Comparison of ENCODE assay signal across 8 cellular contexts in the genomic region with DNA sequence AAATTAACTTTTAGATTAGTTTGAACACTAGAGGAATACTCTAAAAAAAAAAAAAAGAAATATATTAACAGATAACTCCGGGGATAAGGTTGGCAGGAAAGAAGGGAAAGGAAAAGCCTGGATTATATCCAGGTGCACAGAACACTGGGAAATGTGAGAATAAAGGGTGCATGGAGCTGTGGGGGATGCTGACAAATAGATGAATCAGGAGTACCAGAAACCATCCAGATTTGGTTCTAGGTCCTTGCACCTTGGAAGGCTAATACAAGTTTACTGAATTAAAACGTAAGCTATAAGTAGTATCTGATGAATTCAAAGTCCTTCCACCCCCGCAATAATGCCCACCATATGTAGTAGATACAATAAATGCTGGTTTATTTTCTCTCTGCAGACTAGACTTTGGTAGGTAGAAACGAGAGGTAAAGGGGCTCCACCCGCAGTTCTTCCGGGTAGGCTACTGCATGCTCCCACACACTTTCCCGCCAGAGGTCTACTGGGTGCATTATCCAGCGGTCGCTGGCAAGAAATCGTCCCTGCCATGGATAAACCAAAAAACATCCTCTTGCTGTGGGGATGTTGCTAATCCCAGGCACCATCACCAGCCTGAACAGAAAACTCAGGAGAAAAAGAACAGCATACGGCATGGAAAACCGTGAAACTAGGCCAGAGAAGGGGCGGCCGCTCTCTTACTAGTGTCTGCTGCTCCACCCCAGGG. TPM values are rescaled to one million over a fixed set of nuclear protein-coding genes. Genes with fewer than 3 reads are reported as not detected.
DNase-seq lines count a peak whose midpoint lies in the region; ATAC-seq and TF ChIP-seq lines count a peak whose summit lies in the region.

No MANE protein-coding gene starts in this region.

- WGBS in iPS DF 6.9 (ENCODE audit: insufficient coverage, insufficient read length): no CpG with 5 or more reads among the region's 14 CpGs

- H3K4me3 ChIP-seq in GM23338 (peak overlapping the region; percentile 81), iPS DF 6.9 (ENCODE audit: low read length) (peak overlapping the region; percentile 67; the same call in 1 of the 2 replicates), gastrocnemius medialis (peak overlapping the region; percentile 68 to 90 (median 78))

- no peak for TF ChIP-seq POLR2A in gastrocnemius medialis (IDR thresholded peaks at IDR 0.05)

- H3K4me2 ChIP-seq in GM23338: peak overlapping the region; percentile 97

- H3K9me3 Mint-ChIP-seq in GM23338 (no peaks in the 10 kb centered on the region), WTC11 (no peaks in the 10 kb centered on the region)
- no peaks in the 10 kb centered on the region for H3K9me3 Mint-ChIP-seq in activated CD4-positive, alpha-beta T cell treated with anti-CD3 and anti-CD28 coated beads, Interleukin-2, amount 10 ng/mL, durations not matched to agents 24 days and 14 days

- H2AFZ ChIP-seq in GM23338: peak overlapping the region; percentile 100

- H3K27ac ChIP-seq in GM23338 (ENCODE audit: low read depth): no peak overlapping the region
- H3K27ac ChIP-seq in iPS DF 6.9 (ENCODE audit: low read length): no peak overlapping the region
- peak overlapping the region; percentile 80 to 88 (median 88) for H3K27ac ChIP-seq in gastrocnemius medialis

- no peaks in the 10 kb centered on the region for H3F3A ChIP-seq in GM23338 (replicated peaks; ENCODE audit: low read depth)

- H3K9me3 ChIP-seq in iPS DF 6.9 (ENCODE audit: control insufficient read depth, insufficient read depth, low read length) (no peaks in the 10 kb centered on the region), gastrocnemius medialis (no peaks in the 10 kb centered on the region)

- no peaks in the 10 kb centered on the region for H3K79me2 ChIP-seq in GM23338 (replicated peaks; ENCODE audit: insufficient read depth)

- intact Hi-C loops in gastrocnemius medialis (cut with DNase I; ENCODE audit: low total_unique reads): loop anchor here (2.0 kb wide), 1 partner anchor 67 kb away; no protein-coding TSS in a partner anchor
- intact Hi-C loops in activated CD4-positive, alpha-beta T cell treated with anti-CD3 and anti-CD28 coated beads, Interleukin-2, amount 10 ng/mL, durations not matched to agents 24 days and 14 days (cut with micrococcal nuclease): no loop called here

- H3K27me3 Mint-ChIP-seq in GM23338 (ENCODE audit: insufficient read depth, low read depth, poor library complexity) (peaks cover 37% of the 10 kb centered on the region), WTC11 (ENCODE audit: low read depth) (peaks cover 74% of the 10 kb centered on the region)
- peaks cover 65% of the 10 kb centered on the region for H3K27me3 Mint-ChIP-seq in activated CD4-positive, alpha-beta T cell treated with anti-CD3 and anti-CD28 coated beads, Interleukin-2, amount 10 ng/mL, durations not matched to agents 24 days and 14 days

- no peaks in the 10 kb centered on the region for H4K20me1 ChIP-seq in GM23338 (replicated peaks; ENCODE audit: insufficient read depth)

- peak; percentile 8; the same call in 2 of the 3 replicates for ATAC-seq in GM23338
- no peak; the same call in 1 of the 2 replicates for ATAC-seq in WTC11
- ATAC-seq in gastrocnemius medialis: no peak
- no peak for ATAC-seq in GM18517 (IDR thresholded peaks at IDR 0.05; ENCODE audit: unreplicated experiment)
- no peak for ATAC-seq in GM19452 (IDR thresholded peaks at IDR 0.05; ENCODE audit: unreplicated experiment)

- POLR2A ChIA-PET in WTC11 (lab: Charles Lee): interaction anchor here (0.8 kb wide), 1 partner anchor 151 kb away, joined by 3 read pairs; no protein-coding TSS in a partner anchor

- no peaks in the 10 kb centered on the region for H3K9me2 ChIP-seq in GM23338 (ENCODE audit: insufficient read depth)

- H3K36me3 Mint-ChIP-seq in GM23338 (ENCODE audit: low read depth) (no peaks in the 10 kb centered on the region), WTC11 (no peaks in the 10 kb centered on the region)
- no peaks in the 10 kb centered on the region for H3K36me3 Mint-ChIP-seq in activated CD4-positive, alpha-beta T cell treated with anti-CD3 and anti-CD28 coated beads, Interleukin-2, amount 10 ng/mL, durations not matched to agents 24 days and 14 days (ENCODE audit: low read depth)

- CTCF ChIA-PET in WTC11 (lab: Charles Lee): no interaction called here

- DNase-seq in GM23338 (ENCODE audit: low spot score) (peak; percentile 6), WTC11 (ENCODE audit: low spot score) (no peak), iPS DF 6.9 (ENCODE audit: low read depth, low spot score) (no peak), gastrocnemius medialis (no peak), NCI-H1105 (lab: John Stamatoyannopoulos, UW) (no peak)
- DNase-seq in activated CD4-positive, alpha-beta T cell treated with anti-CD3 and anti-CD28 coated beads, Interleukin-2, amount 10 ng/mL, durations not matched to agents 24 days and 14 days: no peak

- H3K27me3 ChIP-seq in GM23338 (ENCODE audit: insufficient read depth) (peaks cover 48% of the 10 kb centered on the region), iPS DF 6.9 (ENCODE audit: control insufficient read depth, insufficient read depth, low read length) (peaks cover 13% of the 10 kb centered on the region; the same call in 1 of the 2 replicates), gastrocnemius medialis (no peaks in the 10 kb centered on the region)

- TF ChIP-seq CTCF in GM23338 (conservative IDR thresholded peaks at IDR 0.05; ENCODE audit: low read depth in 2 of 2) (no peak), WTC11 (IDR thresholded peaks at IDR 0.05) (no peak), gastrocnemius medialis (IDR thresholded peaks at IDR 0.05 in 4 of 5, conservative IDR thresholded peaks at IDR 0.05 in 1 of 5) (no peak)

- H3K4me1 ChIP-seq in GM23338 (ENCODE audit: insufficient read depth) (peaks cover 8% of the 10 kb centered on the region), iPS DF 6.9 (ENCODE audit: control insufficient read depth, insufficient read depth, low read length) (no peaks in the 10 kb centered on the region), gastrocnemius medialis (peaks cover 0 to 17% of the 10 kb centered on the region in 2 donors)

- H3K36me3 ChIP-seq in GM23338 (ENCODE audit: insufficient read depth): no peaks in the 10 kb centered on the region
- no peaks in the 10 kb centered on the region for H3K36me3 ChIP-seq in iPS DF 6.9 (ENCODE audit: control insufficient read depth, insufficient read depth, low read length)
- H3K36me3 ChIP-seq in gastrocnemius medialis: peaks cover 0 to 4% of the 10 kb centered on the region in 2 donors

- H3K4me3 Mint-ChIP-seq in GM23338 (peak overlapping the region; percentile 88), WTC11 (peak overlapping the region; percentile 78)
- H3K4me3 Mint-ChIP-seq in activated CD4-positive, alpha-beta T cell treated with anti-CD3 and anti-CD28 coated beads, Interleukin-2, amount 10 ng/mL, durations not matched to agents 24 days and 14 days: no peak overlapping the region

- H3K4me1 Mint-ChIP-seq in GM23338 (peaks cover 6% of the 10 kb centered on the region; the same call in 2 of the 3 replicates), WTC11 (peaks cover 12% of the 10 kb centered on the region)
- peaks cover 2% of the 10 kb centered on the region for H3K4me1 Mint-ChIP-seq in activated CD4-positive, alpha-beta T cell treated with anti-CD3 and anti-CD28 coated beads, Interleukin-2, amount 10 ng/mL, durations not matched to agents 24 days and 14 days

- in situ Hi-C loops in gastrocnemius medialis (cut with MboI; ENCODE audit: low sequenced_read_pairs in 4 of 4): no loop called here

- no peak overlapping the region for H3K27ac Mint-ChIP-seq in GM23338
- H3K27ac Mint-ChIP-seq in WTC11: no peak overlapping the region
- no peak overlapping the region for H3K27ac Mint-ChIP-seq in activated CD4-positive, alpha-beta T cell treated with anti-CD3 and anti-CD28 coated beads, Interleukin-2, amount 10 ng/mL, durations not matched to agents 24 days and 14 days

TF ChIP-seq in WTC11, 78 proteins besides CTCF, POLR2A, EP300 and RAD21 (continues in another document):
- TF ChIP-seq, protein P1, sequence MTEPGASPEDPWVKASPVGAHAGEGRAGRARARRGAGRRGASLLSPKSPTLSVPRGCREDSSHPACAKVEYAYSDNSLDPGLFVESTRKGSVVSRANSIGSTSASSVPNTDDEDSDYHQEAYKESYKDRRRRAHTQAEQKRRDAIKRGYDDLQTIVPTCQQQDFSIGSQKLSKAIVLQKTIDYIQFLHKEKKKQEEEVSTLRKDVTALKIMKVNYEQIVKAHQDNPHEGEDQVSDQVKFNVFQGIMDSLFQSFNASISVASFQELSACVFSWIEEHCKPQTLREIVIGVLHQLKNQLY (CRISPR knock-in tag; IDR thresholded peaks at IDR 0.05): no peak
- TF ChIP-seq SMAD4 (CRISPR knock-in tag; IDR thresholded peaks at IDR 0.05) (no peak), MXD4 (CRISPR knock-in tag; IDR thresholded peaks at IDR 0.05; ENCODE audit: borderline replicate concordance) (no peak), ZNF121 (CRISPR knock-in tag; IDR thresholded peaks at IDR 0.05) (no peak)

RNA-seq across cellular contexts. Expression of a gene that starts 1.6 kb away (rescaled TPM):
- total RNA-seq in GM23338 (2014; rRNA removed; shearing (Covaris generic)): 5.9 and 6.9 TPM in 2 replicates
- polyA plus RNA-seq in GM23338 (2016; fragmentation: Nextera tagmentation; extraction: Ambion mirVana): 5.2 and 5.9 TPM in 2 replicates
- 1.3 to 1.6 TPM (median 1.4 TPM) in 3 replicates for total RNA-seq in WTC11 (2021)
- 1 to 10 TPM; 4.7 to 7.6 (median 6.5) TPM for total RNA-seq in gastrocnemius medialis
- total RNA-seq in activated CD4-positive, alpha-beta T cell treated with anti-CD3 and anti-CD28 coated beads, Interleukin-2, amount 10 ng/mL, durations not matched to agents 24 days and 14 days: not detected in 2 replicates

RNA-seq across cellular contexts. Expression of a gene that starts 47.0 kb away (rescaled TPM):
- not detected in 2 replicates for total RNA-seq in GM23338 (2014; rRNA removed; shearing (Covaris generic))
- 0.06 and 0.12 TPM in 2 replicates for polyA plus RNA-seq in GM23338 (2016; fragmentation: Nextera tagmentation; extraction: Ambion mirVana)
- total RNA-seq in WTC11 (2021) (0.26 to 0.46 TPM (median 0.37 TPM) in 3 replicates), gastrocnemius medialis (1 to 10 TPM in 3 of 4 donors, under 1 TPM in 1; 0.68 to 4.7 (median 2.2) TPM)
- 0.26 and 0.62 TPM in 2 replicates for total RNA-seq in activated CD4-positive, alpha-beta T cell treated with anti-CD3 and anti-CD28 coated beads, Interleukin-2, amount 10 ng/mL, durations not matched to agents 24 days and 14 days

Comparison
In these comparisons a context has a peak if more than half of its experiments do, and no peak if none do; other contexts are left out.
1. H3K27ac ChIP-seq: peak in gastrocnemius medialis (4 of 4); none in GM23338 (single experiment) and iPS DF 6.9 (single experiment).
2. Peak in every context shown above with its lines, with median percentiles within 50 percentile points of each other: H3K4me3 ChIP-seq.